ENCODE assay signal across 14 cellular contexts in genomic region chr9:68877219-68877618, GRCh38.
DNase-seq lines count a peak whose midpoint lies in the region; ATAC-seq and TF ChIP-seq lines count a peak whose summit lies in the region.
"Had no signal": no experiment of that assay in that cellular context is flagged by ENCODE, and none has a peak within 500 bp of the region (broad histone marks: within the 10 kb centered on the region; RNA-seq: fewer than 3 reads in every experiment).

No MANE protein-coding gene starts in this region.

- ATAC-seq in Right ventricle myocardium inferior: no peak
- ATAC-seq in WTC11: no peak
- no peak for ATAC-seq in HG02588 (IDR thresholded peaks at IDR 0.05; ENCODE audit: unreplicated experiment)

- H3K27ac ChIP-seq in left ventricle myocardium inferior (replicated peaks) (peak overlapping the region; percentile 53), mesendoderm (ENCODE audit: low read depth, low read length) (peak overlapping the region; percentile 9)

- peaks cover 35% of the 10 kb centered on the region for H3K4me1 ChIP-seq in left ventricle myocardium inferior
- peaks cover 6% of the 10 kb centered on the region for H3K4me1 ChIP-seq in mesendoderm (ENCODE audit: control insufficient read depth, low read depth, low read length)

- DNase-seq in left ventricle myocardium inferior (no peak), Right ventricle myocardium inferior (ENCODE audit: missing footprints) (no peak), WTC11 (ENCODE audit: low spot score) (no peak), mesendoderm (no peak)
- DNase-seq in central memory CD4-positive, alpha-beta T cell: no peak
- DNase-seq: C1 segment of cervical spinal cord; Calu3; CD4-positive, alpha-beta memory T cell; COR-L47; DMS79 treated with DMSO at 0.1 percent for 48 hours; GF-D8; GOT3; HCEC 1CT had no signal

- H3K4me2 ChIP-seq in mesendoderm (ENCODE audit: low read length): no peak overlapping the region

- no peak overlapping the region for H2BK5ac ChIP-seq in mesendoderm (ENCODE audit: low read length)

- H3K27me3 ChIP-seq in left ventricle myocardium inferior (ENCODE audit: low read depth) (no peaks in the 10 kb centered on the region), mesendoderm (ENCODE audit: insufficient read depth, low read length, poor library complexity) (no peaks in the 10 kb centered on the region)

- no peak overlapping the region for H3K9ac ChIP-seq in mesendoderm (ENCODE audit: low read length)

- H3K27me3 Mint-ChIP-seq in WTC11 (ENCODE audit: low read depth): no peaks in the 10 kb centered on the region

- peaks cover 7% of the 10 kb centered on the region; the same call in 1 of the 2 replicates for H3K36me3 Mint-ChIP-seq in WTC11
- H3K36me3 Mint-ChIP-seq: CD4-positive, alpha-beta memory T cell had no signal

- no peak overlapping the region for H3K4ac ChIP-seq in mesendoderm (ENCODE audit: low read depth, low read length)

- peaks cover 67% of the 10 kb centered on the region for H3K4me1 Mint-ChIP-seq in WTC11
- H3K4me1 Mint-ChIP-seq: CD4-positive, alpha-beta memory T cell had no signal

- intact Hi-C loops in left ventricle myocardium inferior (cut with micrococcal nuclease) (no loop called here), Right ventricle myocardium inferior (cut with DNase I) (loop anchor here (10.0 kb wide), 1 partner anchor 172 kb away; the partner anchor contains the start of gene PIP5K1B)

- H2BK15ac ChIP-seq in mesendoderm (replicated peaks; ENCODE audit: low read depth): no peak overlapping the region

- CTCF ChIA-PET in WTC11 (lab: Charles Lee): no interaction called here

- TF ChIP-seq CTCF in left ventricle myocardium inferior (IDR thresholded peaks at IDR 0.05; ENCODE audit: borderline replicate concordance) (no peak), WTC11 (IDR thresholded peaks at IDR 0.05) (no peak)

- H3K23ac ChIP-seq in mesendoderm (ENCODE audit: low read length): no peak overlapping the region

- H2BK120ac ChIP-seq in mesendoderm (ENCODE audit: low read depth, low read length): no peak overlapping the region

- H3K27ac Mint-ChIP-seq in WTC11: peak overlapping the region; percentile 22; the same call in 1 of the 2 replicates
- H3K27ac Mint-ChIP-seq: CD4-positive, alpha-beta memory T cell had no signal

- no peaks in the 10 kb centered on the region for H3K36me3 ChIP-seq in left ventricle myocardium inferior
- no peaks in the 10 kb centered on the region for H3K36me3 ChIP-seq in mesendoderm (ENCODE audit: control insufficient read depth, insufficient read depth, low read length)

- H3K9me3 ChIP-seq in left ventricle myocardium inferior (replicated peaks): no peaks in the 10 kb centered on the region

- no peak overlapping the region for H3K4me3 Mint-ChIP-seq in WTC11
- H3K4me3 Mint-ChIP-seq: CD4-positive, alpha-beta memory T cell had no signal

- H2AK5ac ChIP-seq in mesendoderm (ENCODE audit: low read length): no peak overlapping the region

- H3K9me3 Mint-ChIP-seq in WTC11: peaks cover 7% of the 10 kb centered on the region
- H3K9me3 Mint-ChIP-seq: CD4-positive, alpha-beta memory T cell had no signal

- H3K4me3 ChIP-seq in left ventricle myocardium inferior: no peak overlapping the region
- no peak overlapping the region for H3K4me3 ChIP-seq in mesendoderm (ENCODE audit: low read length)

- no peaks in the 10 kb centered on the region for H3K79me1 ChIP-seq in mesendoderm (ENCODE audit: low read length)

- H3K18ac ChIP-seq in mesendoderm (ENCODE audit: low read length): no peak overlapping the region

- POLR2A ChIA-PET in WTC11 (lab: Charles Lee): no interaction called here

- no peak overlapping the region for H3K56ac ChIP-seq in mesendoderm (ENCODE audit: low read length)

- H4K5ac ChIP-seq in mesendoderm (ENCODE audit: low read length): no peak overlapping the region

- no peaks in the 10 kb centered on the region for H3K79me2 ChIP-seq in mesendoderm (ENCODE audit: control insufficient read depth, insufficient read depth, low read length)

- H4K8ac ChIP-seq in mesendoderm (ENCODE audit: low read depth, low read length): no peak overlapping the region

TF ChIP-seq in WTC11, 78 proteins besides CTCF, POLR2A, EP300 and RAD21:
- TF ChIP-seq MLX (CRISPR knock-in tag; IDR thresholded peaks at IDR 0.05): no peak
